In genomic region chr9:84642618-84643017, GRCh38 we compare ENCODE assay signal across 17 cellular contexts. TPM values are rescaled to one million over a fixed set of nuclear protein-coding genes. Genes with fewer than 3 reads are reported as not detected.
DNase-seq lines count a peak whose midpoint lies in the region; TF ChIP-seq lines count a peak whose summit lies in the region.
"Had no signal": no experiment of that assay in that cellular context is flagged by ENCODE, and none has a peak within 500 bp of the region (broad histone marks: within the 10 kb centered on the region; RNA-seq: fewer than 3 reads in every experiment).

No MANE protein-coding gene starts in this region.

- no peaks in the 10 kb centered on the region for H3K36me3 Mint-ChIP-seq in Calu3 (ENCODE audit: insufficient read depth, unreplicated experiment)
- H3K36me3 Mint-ChIP-seq: CD4-positive, CD25-positive, alpha-beta regulatory T cell; CD8-positive, alpha-beta memory T cell had no signal

- no peak for TF ChIP-seq CTCF in Calu3 (IDR thresholded peaks at IDR 0.05; ENCODE audit: unreplicated experiment)
- TF ChIP-seq CTCF in epithelial cell of proximal tubule (conservative IDR thresholded peaks at IDR 0.05; ENCODE audit: low read depth, low read length) = no peak

- H3K9me3 Mint-ChIP-seq in Calu3 (ENCODE audit: low read depth, unreplicated experiment) = peaks cover 3% of the 10 kb centered on the region

- H3K4me3 Mint-ChIP-seq in Calu3 (ENCODE audit: low read depth, unreplicated experiment) = no peak overlapping the region
- H3K4me3 Mint-ChIP-seq: CD4-positive, CD25-positive, alpha-beta regulatory T cell; CD8-positive, alpha-beta memory T cell had no signal

- intact Hi-C loops in Calu3 (cut with micrococcal nuclease; ENCODE audit: unreplicated experiment) = no loop called here

- DNase-seq in Calu3 (no peak), SW480 (ENCODE audit: low spot score) (peak; percentile 81), epithelial cell of proximal tubule (ENCODE audit: low read depth) (peak; percentile 16), left kidney (ENCODE audit: low read depth, low spot score) (peak; percentile 44), mesenteric fat pad (ENCODE audit: low spot score) (no peak), D341Med (ENCODE audit: low spot score) (no peak), NCI-H2029 treated with DMSO at 0.1 percent for 48 hours (lab: John Stamatoyannopoulos, UW) (no peak)
- DNase-seq: ACHN; BE2C; C1 segment of cervical spinal cord; Caco-2; CD4-positive, CD25-positive, alpha-beta regulatory T cell; CD8-positive, alpha-beta memory T cell; DMS53; GM23248; HCEC 1CT had no signal

- no peak overlapping the region for H3K4me3 ChIP-seq in epithelial cell of proximal tubule (ENCODE audit: low read depth, low read length)
- H3K4me3 ChIP-seq: GM23248 had no signal

- H3K27ac Mint-ChIP-seq in Calu3 (ENCODE audit: unreplicated experiment) = peak overlapping the region; percentile 93
- H3K27ac Mint-ChIP-seq: CD4-positive, CD25-positive, alpha-beta regulatory T cell; CD8-positive, alpha-beta memory T cell had no signal

- no TSS peak for BruUV-seq in Calu3 (replicated peaks; lab: Mats Ljungman, UMichigan)

- H3K4me1 Mint-ChIP-seq in Calu3 (ENCODE audit: low read depth, unreplicated experiment) = peaks cover 29% of the 10 kb centered on the region
- H3K4me1 Mint-ChIP-seq: CD4-positive, CD25-positive, alpha-beta regulatory T cell; CD8-positive, alpha-beta memory T cell had no signal

- H3K27me3 Mint-ChIP-seq in Calu3 (ENCODE audit: unreplicated experiment) = no peaks in the 10 kb centered on the region
- H3K27me3 Mint-ChIP-seq: CD4-positive, CD25-positive, alpha-beta regulatory T cell; CD8-positive, alpha-beta memory T cell had no signal

- CTCF ChIA-PET in Calu3 (lab: Charles Lee) = interaction anchor here (0.6 to 1.0 kb wide), 2 partner anchors 212 to 219 kb away, joined by 4 to 7 read pairs; no protein-coding TSS in a partner anchor

RNA-seq across cellular contexts. Expression of gene NTRK2, which starts 26.9 kb away (rescaled TPM):
- total RNA-seq in Calu3 (2022) (1.5 and 2.1 TPM in 2 replicates), epithelial cell of proximal tubule (0.14 and 0.46 TPM in 2 replicates), mesenteric fat pad (14.4 TPM)
- total RNA-seq: Caco-2, GM23248, HT-29 had no signal

Comparison
In these comparisons a context has a peak if more than half of its experiments do, and no peak if none do; other contexts are left out.
1. DNase-seq: peak in SW480 (single experiment), epithelial cell of proximal tubule (single experiment) and left kidney (single experiment); none in Calu3 (single experiment), mesenteric fat pad (single experiment), D341Med (single experiment) and NCI-H2029 treated with DMSO at 0.1 percent for 48 hours (single experiment).